In genomic region chr4:10317345-10317744, GRCh38 we compare ENCODE assay signal across 22 cellular contexts.
DNase-seq lines count a peak whose midpoint lies in the region; ATAC-seq, FAIRE-seq and TF ChIP-seq lines count a peak whose summit lies in the region.
"Had no signal": no experiment of that assay in that cellular context is flagged by ENCODE, and none has a peak within 500 bp of the region (broad histone marks: within the 10 kb centered on the region; RNA-seq: fewer than 3 reads in every experiment).

No MANE protein-coding gene starts in this region.

- H3K27me3 ChIP-seq in cardiac muscle cell, result no peaks in the 10 kb centered on the region
- peaks cover 0 to 2% (median 0%) of the 10 kb centered on the region in 7 donors for H3K27me3 ChIP-seq in heart right ventricle
- H3K27me3 ChIP-seq in keratinocyte (ENCODE audit: control insufficient read depth, extremely low read depth, insufficient read depth, low read length), result no peaks in the 10 kb centered on the region
- H3K27me3 ChIP-seq in trophoblast cell (ENCODE audit: insufficient read depth, low read length), result no peaks in the 10 kb centered on the region
- H3K27me3 ChIP-seq in MG63, result no peaks in the 10 kb centered on the region
- H3K27me3 ChIP-seq: BLaER1 treated with 17β-estradiol and CSF1 and Interleukin-3, amounts not matched to agents 10 nM and 100 nM had no signal

- DNase-seq in cardiac muscle cell (ENCODE audit: low read depth in 1 of 2, low spot score in 1 of 2) (no peak), heart right ventricle (no peak), keratinocyte (ENCODE audit: low read depth, low spot score) (no peak), trophoblast cell (no peak), MG63 (no peak), NCI-H82 treated with DMSO at 0.1 percent for 48 hours (lab: John Stamatoyannopoulos, UW; ENCODE audit: unreplicated experiment) (no peak)
- DNase-seq in activated CD4-positive, alpha-beta T cell treated with anti-CD3 and anti-CD28 coated beads for 1 hour, result no peak
- DNase-seq: AML-193; Caco-2; Calu3; CD4-positive, alpha-beta T cell; CD8-positive, alpha-beta T cell; DMS79 treated with DMSO at 0.1 percent for 48 hours; GF-D8 had no signal

- H4K12ac ChIP-seq in trophoblast cell (ENCODE audit: low read depth, low read length), result no peak overlapping the region

- H4K20me1 ChIP-seq in keratinocyte (ENCODE audit: control insufficient read depth, extremely low read depth, insufficient read depth, low read length), result no peaks in the 10 kb centered on the region
- H4K20me1 ChIP-seq: BLaER1 treated with 17β-estradiol and CSF1 and Interleukin-3, amounts not matched to agents 10 nM and 100 nM had no signal

- FAIRE-seq in keratinocyte (lab: Jason Lieb, UNC), result peak; percentile 34
- FAIRE-seq: A549, D721Med, G401.6, GM12891, GM19239 had no signal

- peaks cover 9% of the 10 kb centered on the region for H3K4me1 ChIP-seq in cardiac muscle cell (ENCODE audit: low read depth)
- H3K4me1 ChIP-seq in heart right ventricle, result no peaks in the 10 kb centered on the region
- H3K4me1 ChIP-seq in keratinocyte (ENCODE audit: control insufficient read depth, extremely low read depth, insufficient read depth, low read length), result no peaks in the 10 kb centered on the region
- peaks cover 15 to 17% of the 10 kb centered on the region in 2 experiments for H3K4me1 ChIP-seq in trophoblast cell (ENCODE audit: control insufficient read depth in 1 of 2, insufficient read depth in 2 of 2, low read length in 2 of 2)
- H3K4me1 ChIP-seq: A549 had no signal

- no peaks in the 10 kb centered on the region for H3K9me3 ChIP-seq in cardiac muscle cell (ENCODE audit: low read depth)
- H3K9me3 ChIP-seq in heart right ventricle, result no peaks in the 10 kb centered on the region
- H3K9me3 ChIP-seq in keratinocyte (ENCODE audit: control insufficient read depth, low read depth, low read length), result no peaks in the 10 kb centered on the region
- H3K9me3 ChIP-seq in trophoblast cell (ENCODE audit: insufficient read depth, low read depth, low read length), result no peaks in the 10 kb centered on the region
- no peaks in the 10 kb centered on the region for H3K9me3 ChIP-seq in MG63
- H3K9me3 ChIP-seq: A549; BLaER1 treated with 17β-estradiol and CSF1 and Interleukin-3, amounts not matched to agents 10 nM and 100 nM; Caco-2 had no signal

- no peak overlapping the region for H3K4ac ChIP-seq in trophoblast cell (ENCODE audit: low read depth, low read length)

- no peaks in the 10 kb centered on the region for H3K79me2 ChIP-seq in keratinocyte (ENCODE audit: control insufficient read depth, insufficient read depth, low read length)
- no peaks in the 10 kb centered on the region for H3K79me2 ChIP-seq in trophoblast cell (ENCODE audit: control insufficient read depth, insufficient read depth, low read length, poor library complexity)

- H3K9ac ChIP-seq in keratinocyte (ENCODE audit: control insufficient read depth, extremely low read depth, insufficient read depth, low read length) (no peak overlapping the region), trophoblast cell (ENCODE audit: low read length) (no peak overlapping the region)
- H3K9ac ChIP-seq: BLaER1 treated with 17β-estradiol and CSF1 and Interleukin-3, amounts not matched to agents 10 nM and 100 nM had no signal

- no peak for ATAC-seq in heart right ventricle
- ATAC-seq: A549; CD8-positive, alpha-beta T cell had no signal

- no peaks in the 10 kb centered on the region for H3K9me1 ChIP-seq in keratinocyte (ENCODE audit: control insufficient read depth, extremely low read depth, insufficient read depth, low read length)

- no peak overlapping the region for H2BK120ac ChIP-seq in trophoblast cell (ENCODE audit: insufficient read depth, low read length, poor library complexity)

- peaks cover 10% of the 10 kb centered on the region for H3K79me1 ChIP-seq in trophoblast cell (ENCODE audit: low read length)

- peak overlapping the region; percentile 63 for H2BK12ac ChIP-seq in trophoblast cell (ENCODE audit: low read length)

- H3K27ac ChIP-seq in cardiac muscle cell, result peak overlapping the region; percentile 32
- no peak overlapping the region for H3K27ac ChIP-seq in heart right ventricle
- H3K27ac ChIP-seq in keratinocyte (ENCODE audit: control insufficient read depth, insufficient read depth, low read length), result no peak overlapping the region
- peak overlapping the region; percentile 35 for H3K27ac ChIP-seq in trophoblast cell (ENCODE audit: low read depth, low read length)
- H3K27ac ChIP-seq: 22Rv1; A549; BLaER1 treated with 17β-estradiol and CSF1 and Interleukin-3, amounts not matched to agents 10 nM and 100 nM; C4-2B had no signal

- H3K4me2 ChIP-seq in keratinocyte (ENCODE audit: control insufficient read depth, extremely low read depth, insufficient read depth, low read depth, low read length) (no peak overlapping the region), trophoblast cell (ENCODE audit: low read length) (no peak overlapping the region)
- H3K4me2 ChIP-seq: A549; BLaER1 treated with 17β-estradiol and CSF1 and Interleukin-3, amounts not matched to agents 10 nM and 100 nM had no signal

- H3K36me3 ChIP-seq in cardiac muscle cell (no peaks in the 10 kb centered on the region), heart right ventricle (no peaks in the 10 kb centered on the region), keratinocyte (ENCODE audit: control insufficient read depth in 2 of 2, extremely low read depth in 1 of 2, insufficient read depth in 2 of 2, low read length in 2 of 2) (no peaks in the 10 kb centered on the region), trophoblast cell (ENCODE audit: control insufficient read depth in 1 of 2, insufficient read depth in 2 of 2, low read length in 2 of 2) (no peaks in the 10 kb centered on the region), MG63 (no peaks in the 10 kb centered on the region)
- H3K36me3 ChIP-seq: BLaER1 treated with 17β-estradiol and CSF1 and Interleukin-3, amounts not matched to agents 10 nM and 100 nM had no signal

- H2BK5ac ChIP-seq in trophoblast cell (ENCODE audit: low read depth, low read length, poor library complexity), result peak overlapping the region; percentile 24

- 51 to 59% methylated on average over 2 of the region's 2 CpGs for WGBS in heart right ventricle, 2 donors
- no CpG with 5 or more reads among the region's 2 CpGs for WGBS in trophoblast cell (ENCODE audit: extremely low coverage, insufficient coverage, insufficient read length)

- H4K8ac ChIP-seq in trophoblast cell (ENCODE audit: low read depth, low read length), result peak overlapping the region; percentile 23

- H3K23ac ChIP-seq in trophoblast cell (ENCODE audit: low read length), result no peak overlapping the region

- H3K14ac ChIP-seq in trophoblast cell (ENCODE audit: low read length), result peak overlapping the region; percentile 22

- H2AK5ac ChIP-seq in trophoblast cell (ENCODE audit: low read length), result no peak overlapping the region

- H3K4me3 ChIP-seq in cardiac muscle cell (no peak overlapping the region), heart right ventricle (no peak overlapping the region), keratinocyte (ENCODE audit: control insufficient read depth in 2 of 3, extremely low read depth in 1 of 3, insufficient read depth in 2 of 3, low read depth in 1 of 3, low read length in 3 of 3) (no peak overlapping the region), trophoblast cell (ENCODE audit: low read depth, low read length) (no peak overlapping the region), MG63 (no peak overlapping the region)
- H3K4me3 ChIP-seq: A549; BLaER1 treated with 17β-estradiol and CSF1 and Interleukin-3, amounts not matched to agents 10 nM and 100 nM had no signal

- peak overlapping the region; percentile 65 for H4K91ac ChIP-seq in trophoblast cell (ENCODE audit: low read depth, low read length)

- intact Hi-C loops in heart right ventricle (cut with DNase I), result loop anchor here in 1 of 10 donors (5.0 kb wide), 1 partner anchor 50 kb away; no protein-coding TSS in a partner anchor

- no peak overlapping the region for H2AFZ ChIP-seq in keratinocyte (ENCODE audit: control insufficient read depth, low read length)
- H2AFZ ChIP-seq in trophoblast cell (ENCODE audit: insufficient read depth, low read length, poor library complexity), result no peak overlapping the region

- H3K18ac ChIP-seq in trophoblast cell (ENCODE audit: low read length), result peak overlapping the region; percentile 35

- TF ChIP-seq CTCF in cardiac muscle cell (IDR thresholded peaks at IDR 0.05; ENCODE audit: low read depth, low read length) (no peak), heart right ventricle (IDR thresholded peaks at IDR 0.05) (no peak), keratinocyte (optimal IDR thresholded peaks at IDR 0.05 in 1 of 3, IDR thresholded peaks at IDR 0.05 in 1 of 3, conservative IDR thresholded peaks at IDR 0.05 in 1 of 3; ENCODE audit: extremely low read depth in 1 of 3, insufficient read depth in 2 of 3, low read length in 3 of 3) (no peak)

- dilution Hi-C loops in keratinocyte (cut with MboI; ENCODE audit: extremely low pct_ligation_motif_present, low sequenced_read_pairs), result no loop called here

Comparison
In these comparisons a context has a peak if more than half of its experiments do, and no peak if none do; other contexts are left out.
1. H3K27ac ChIP-seq: peak in cardiac muscle cell (single experiment) and trophoblast cell (single experiment); none in heart right ventricle (0 of 10) and keratinocyte (single experiment).